Comparison of ENCODE assay signal across 10 cellular contexts in genomic region chr7:25260862-25261454, GRCh38. TPM values are rescaled to one million over a fixed set of nuclear protein-coding genes. Genes with fewer than 3 reads are reported as not detected.
A peak's percentile ranks its signal among the peaks of the same experiment; 100 is the strongest.
DNase-seq lines count a peak whose midpoint lies in the region; ATAC-seq and TF ChIP-seq lines count a peak whose summit lies in the region.
"Had no signal": no experiment of that assay in that cellular context is flagged by ENCODE, and none has a peak within 500 bp of the region (broad histone marks: within the 10 kb centered on the region; RNA-seq: fewer than 3 reads in every experiment).

No MANE protein-coding gene starts in this region.

- H3K36me3 ChIP-seq in colonic mucosa (no peaks in the 10 kb centered on the region), heart left ventricle (no peaks in the 10 kb centered on the region)

- TF ChIP-seq CTCF in NB4 (IDR thresholded peaks at IDR 0.05; ENCODE audit: low read depth, low read length) (no peak), colonic mucosa (IDR thresholded peaks at IDR 0.05) (no peak), heart left ventricle (IDR thresholded peaks at IDR 0.05) (no peak)

- DNase-seq in activated T-cell treated with anti-CD3 and anti-CD28 coated beads, Interleukin-2, amount 50 U/mL, for 24 hours = no peak
- DNase-seq in activated T-cell treated with anti-CD3 and anti-CD28 coated beads for 4 hours (no peak), NB4 (ENCODE audit: low read depth) (peak; percentile 90), colonic mucosa (peak; percentile 41), islet precursor cell (no peak), heart left ventricle (no peak)
- DNase-seq in stimulated activated naive CD8-positive, alpha-beta T cell treated with anti-CD3 and anti-CD28 coated beads, Interleukin-15, Interleukin-2, amounts not matched to agents 100 U/mL and 50 U/mL, for 24 hours = no peak
- DNase-seq: NCI-H1930; stimulated activated CD8-positive, alpha-beta memory T cell treated with anti-CD3 and anti-CD28 coated beads, Interleukin-4, amount 100 ng/mL, for 48 hours had no signal

- peak overlapping the region; percentile 65 for H3K27ac ChIP-seq in colonic mucosa
- H3K27ac ChIP-seq in heart left ventricle = no peak overlapping the region

- H3K4me3 ChIP-seq in NB4 (ENCODE audit: low read depth, low read length) (peak overlapping the region; percentile 5), colonic mucosa (no peak overlapping the region), heart left ventricle (peak overlapping the region in 3 of 12 donors; percentile 5 to 15 (median 9))

- H3K27ac Mint-ChIP-seq in activated T-cell treated with anti-CD3 and anti-CD28 coated beads, Interleukin-2, amount 50 U/mL, for 24 hours = peak overlapping the region; percentile 3

- peaks cover 4% of the 10 kb centered on the region for H3K27me3 Mint-ChIP-seq in activated T-cell treated with anti-CD3 and anti-CD28 coated beads, Interleukin-2, amount 50 U/mL, for 24 hours

- intact Hi-C loops in colonic mucosa (cut with DNase I) (loop anchor here (2.0 kb wide), 1 partner anchor 304 kb away; no protein-coding TSS in a partner anchor), heart left ventricle (cut with DNase I) (loop anchor here in 6 of 10 donors (1.0 to 5.0 kb wide), 5 partner anchors 128 to 591 kb away; no protein-coding TSS in a partner anchor)

- H3K9me3 ChIP-seq in colonic mucosa = no peaks in the 10 kb centered on the region
- no peaks in the 10 kb centered on the region for H3K9me3 ChIP-seq in heart left ventricle

- H3K9ac ChIP-seq in colonic mucosa (ENCODE audit: low read depth in 2 of 2, low read length in 2 of 2) = peak overlapping the region in 1 of 2 donors; percentile 9

- 42 to 56% (median 49%) methylated on average over 4 to 5 of the region's 5 CpGs for WGBS in heart left ventricle, 4 donors

- no peaks in the 10 kb centered on the region for H3K9me3 Mint-ChIP-seq in activated T-cell treated with anti-CD3 and anti-CD28 coated beads, Interleukin-2, amount 50 U/mL, for 24 hours

- H3K4me3 Mint-ChIP-seq in activated T-cell treated with anti-CD3 and anti-CD28 coated beads, Interleukin-2, amount 50 U/mL, for 24 hours = no peak overlapping the region

- H3K36me3 Mint-ChIP-seq in activated T-cell treated with anti-CD3 and anti-CD28 coated beads, Interleukin-2, amount 50 U/mL, for 24 hours (ENCODE audit: low read depth) = no peaks in the 10 kb centered on the region

- H3K4me1 Mint-ChIP-seq in activated T-cell treated with anti-CD3 and anti-CD28 coated beads, Interleukin-2, amount 50 U/mL, for 24 hours (ENCODE audit: low read depth) = peaks cover 29% of the 10 kb centered on the region

- H3K4me1 ChIP-seq in colonic mucosa = peaks cover 8% of the 10 kb centered on the region
- H3K4me1 ChIP-seq in heart left ventricle = peaks cover 0 to 23% (median 2%) of the 10 kb centered on the region in 12 donors

- no peaks in the 10 kb centered on the region for H3K27me3 ChIP-seq in colonic mucosa
- peaks cover 0 to 12% (median 0%) of the 10 kb centered on the region in 9 donors for H3K27me3 ChIP-seq in heart left ventricle

- TF ChIP-seq POLR2A in NB4 (IDR thresholded peaks at IDR 0.05; ENCODE audit: extremely low read depth, insufficient read length) (no peak), heart left ventricle (IDR thresholded peaks at IDR 0.05) (no peak)

- peak; percentile 80 for ATAC-seq in stimulated activated naive CD8-positive, alpha-beta T cell treated with anti-CD3 and anti-CD28 coated beads, Interleukin-15, Interleukin-2, amounts not matched to agents 100 U/mL and 50 U/mL, for 24 hours
- ATAC-seq in HG03457 (IDR thresholded peaks at IDR 0.05; ENCODE audit: unreplicated experiment) = no peak
- no peak for ATAC-seq in heart left ventricle

RNA-seq across cellular contexts. Expression of gene NPVF, which starts 32.7 kb away (rescaled TPM):
- not detected for total RNA-seq in colonic mucosa
- total RNA-seq in heart left ventricle = not detected
- not detected for polyA plus RNA-seq in heart left ventricle

Comparison
In these comparisons a context has a peak if more than half of its experiments do, and no peak if none do; other contexts are left out.
1. DNase-seq: peak in NB4 (single experiment) and colonic mucosa (single experiment); none in activated T-cell treated with anti-CD3 and anti-CD28 coated beads, Interleukin-2, amount 50 U/mL, for 24 hours (single experiment), activated T-cell treated with anti-CD3 and anti-CD28 coated beads for 4 hours (single experiment), stimulated activated naive CD8-positive, alpha-beta T cell treated with anti-CD3 and anti-CD28 coated beads, Interleukin-15, Interleukin-2, amounts not matched to agents 100 U/mL and 50 U/mL, for 24 hours (single experiment), islet precursor cell (single experiment) and heart left ventricle (0 of 5).